Comparison of ENCODE assay signal across 1 cellular context in the genomic region with DNA sequence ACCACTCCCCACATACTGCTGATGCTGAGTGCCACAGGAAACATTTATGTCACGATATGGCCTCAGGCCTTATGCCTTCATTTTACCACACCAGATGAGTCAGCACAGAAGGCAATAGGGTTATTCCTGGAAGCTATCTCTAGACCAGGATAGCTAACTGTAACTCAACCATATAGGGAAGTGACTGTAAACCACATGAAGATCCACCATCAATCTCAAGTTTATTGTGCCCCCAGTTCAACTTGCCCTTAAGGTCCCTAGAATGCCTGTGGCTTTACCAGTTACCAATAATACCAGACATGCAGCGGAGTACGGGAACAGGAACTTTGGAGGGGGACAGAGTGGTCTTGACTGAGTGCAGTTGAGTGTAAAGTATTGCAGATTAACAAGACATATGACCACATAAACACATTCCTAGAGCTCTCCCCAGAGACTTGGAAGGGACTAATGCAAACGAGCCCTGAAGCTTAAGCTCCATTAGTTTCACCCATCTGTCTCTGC.
TF ChIP-seq lines count a peak whose summit lies in the region.

No MANE protein-coding gene starts in this region.

TF ChIP-seq in GM12878, 131 proteins besides CTCF, POLR2A, EP300 and RAD21 (continued from another document):
- TF ChIP-seq, protein P1, sequence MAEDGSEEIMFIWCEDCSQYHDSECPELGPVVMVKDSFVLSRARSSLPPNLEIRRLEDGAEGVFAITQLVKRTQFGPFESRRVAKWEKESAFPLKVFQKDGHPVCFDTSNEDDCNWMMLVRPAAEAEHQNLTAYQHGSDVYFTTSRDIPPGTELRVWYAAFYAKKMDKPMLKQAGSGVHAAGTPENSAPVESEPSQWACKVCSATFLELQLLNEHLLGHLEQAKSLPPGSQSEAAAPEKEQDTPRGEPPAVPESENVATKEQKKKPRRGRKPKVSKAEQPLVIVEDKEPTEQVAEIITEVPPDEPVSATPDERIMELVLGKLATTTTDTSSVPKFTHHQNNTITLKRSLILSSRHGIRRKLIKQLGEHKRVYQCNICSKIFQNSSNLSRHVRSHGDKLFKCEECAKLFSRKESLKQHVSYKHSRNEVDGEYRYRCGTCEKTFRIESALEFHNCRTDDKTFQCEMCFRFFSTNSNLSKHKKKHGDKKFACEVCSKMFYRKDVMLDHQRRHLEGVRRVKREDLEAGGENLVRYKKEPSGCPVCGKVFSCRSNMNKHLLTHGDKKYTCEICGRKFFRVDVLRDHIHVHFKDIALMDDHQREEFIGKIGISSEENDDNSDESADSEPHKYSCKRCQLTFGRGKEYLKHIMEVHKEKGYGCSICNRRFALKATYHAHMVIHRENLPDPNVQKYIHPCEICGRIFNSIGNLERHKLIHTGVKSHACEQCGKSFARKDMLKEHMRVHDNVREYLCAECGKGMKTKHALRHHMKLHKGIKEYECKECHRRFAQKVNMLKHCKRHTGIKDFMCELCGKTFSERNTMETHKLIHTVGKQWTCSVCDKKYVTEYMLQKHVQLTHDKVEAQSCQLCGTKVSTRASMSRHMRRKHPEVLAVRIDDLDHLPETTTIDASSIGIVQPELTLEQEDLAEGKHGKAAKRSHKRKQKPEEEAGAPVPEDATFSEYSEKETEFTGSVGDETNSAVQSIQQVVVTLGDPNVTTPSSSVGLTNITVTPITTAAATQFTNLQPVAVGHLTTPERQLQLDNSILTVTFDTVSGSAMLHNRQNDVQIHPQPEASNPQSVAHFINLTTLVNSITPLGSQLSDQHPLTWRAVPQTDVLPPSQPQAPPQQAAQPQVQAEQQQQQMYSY (CRISPR knock-in tag; IDR thresholded peaks at IDR 0.05): no peak
- TF ChIP-seq POU2F2 (IDR thresholded peaks at IDR 0.05; ENCODE audit: borderline replicate concordance, low read depth, low read length): no peak
- TF ChIP-seq CHD2 (IDR thresholded peaks at IDR 0.05; ENCODE audit: borderline replicate concordance, low read depth, low read length): no peak
- TF ChIP-seq, protein P2, sequence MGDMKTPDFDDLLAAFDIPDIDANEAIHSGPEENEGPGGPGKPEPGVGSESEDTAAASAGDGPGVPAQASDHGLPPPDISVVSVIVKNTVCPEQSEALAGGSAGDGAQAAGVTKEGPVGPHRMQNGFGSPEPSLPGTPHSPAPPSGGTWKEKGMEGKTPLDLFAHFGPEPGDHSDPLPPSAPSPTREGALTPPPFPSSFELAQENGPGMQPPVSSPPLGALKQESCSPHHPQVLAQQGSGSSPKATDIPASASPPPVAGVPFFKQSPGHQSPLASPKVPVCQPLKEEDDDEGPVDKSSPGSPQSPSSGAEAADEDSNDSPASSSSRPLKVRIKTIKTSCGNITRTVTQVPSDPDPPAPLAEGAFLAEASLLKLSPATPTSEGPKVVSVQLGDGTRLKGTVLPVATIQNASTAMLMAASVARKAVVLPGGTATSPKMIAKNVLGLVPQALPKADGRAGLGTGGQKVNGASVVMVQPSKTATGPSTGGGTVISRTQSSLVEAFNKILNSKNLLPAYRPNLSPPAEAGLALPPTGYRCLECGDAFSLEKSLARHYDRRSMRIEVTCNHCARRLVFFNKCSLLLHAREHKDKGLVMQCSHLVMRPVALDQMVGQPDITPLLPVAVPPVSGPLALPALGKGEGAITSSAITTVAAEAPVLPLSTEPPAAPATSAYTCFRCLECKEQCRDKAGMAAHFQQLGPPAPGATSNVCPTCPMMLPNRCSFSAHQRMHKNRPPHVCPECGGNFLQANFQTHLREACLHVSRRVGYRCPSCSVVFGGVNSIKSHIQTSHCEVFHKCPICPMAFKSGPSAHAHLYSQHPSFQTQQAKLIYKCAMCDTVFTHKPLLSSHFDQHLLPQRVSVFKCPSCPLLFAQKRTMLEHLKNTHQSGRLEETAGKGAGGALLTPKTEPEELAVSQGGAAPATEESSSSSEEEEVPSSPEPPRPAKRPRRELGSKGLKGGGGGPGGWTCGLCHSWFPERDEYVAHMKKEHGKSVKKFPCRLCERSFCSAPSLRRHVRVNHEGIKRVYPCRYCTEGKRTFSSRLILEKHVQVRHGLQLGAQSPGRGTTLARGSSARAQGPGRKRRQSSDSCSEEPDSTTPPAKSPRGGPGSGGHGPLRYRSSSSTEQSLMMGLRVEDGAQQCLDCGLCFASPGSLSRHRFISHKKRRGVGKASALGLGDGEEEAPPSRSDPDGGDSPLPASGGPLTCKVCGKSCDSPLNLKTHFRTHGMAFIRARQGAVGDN (IDR thresholded peaks at IDR 0.05): no peak
